ENCODE assay signal across 1 cellular context in genomic region chr17:45168991-45169752, GRCh38.
TF ChIP-seq lines count a peak whose summit lies in the region.

No MANE protein-coding gene starts in this region.

TF ChIP-seq in WTC11, 78 proteins besides CTCF, POLR2A, EP300 and RAD21 (continued from another document):
- TF ChIP-seq STAT6 (CRISPR knock-in tag; conservative IDR thresholded peaks at IDR 0.05; ENCODE audit: low read depth): no peak
